Comparison of ENCODE assay signal across 14 cellular contexts in the genomic region with DNA sequence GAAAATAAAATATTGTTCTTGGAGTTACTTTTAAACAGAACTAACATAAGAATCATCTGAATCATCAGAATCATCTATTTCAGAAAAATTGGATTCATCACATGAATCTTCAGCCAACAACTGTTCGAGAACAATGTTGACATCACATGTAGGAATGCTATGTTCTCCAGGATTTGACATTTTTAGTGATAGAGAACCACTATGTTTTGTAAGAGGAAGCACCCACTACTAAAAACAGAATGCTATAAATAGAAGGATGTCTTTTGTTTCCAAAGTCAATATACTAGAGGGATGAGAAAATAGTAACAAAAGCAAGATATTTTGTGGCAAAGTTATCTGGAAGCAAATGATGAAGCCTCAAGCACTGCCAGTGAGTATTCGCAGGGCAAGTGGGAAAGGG.
DNase-seq lines count a peak whose midpoint lies in the region; TF ChIP-seq lines count a peak whose summit lies in the region.
"Had no signal": no experiment of that assay in that cellular context is flagged by ENCODE, and none has a peak within 500 bp of the region (broad histone marks: within the 10 kb centered on the region; RNA-seq: fewer than 3 reads in every experiment).

No MANE protein-coding gene starts in this region.

- H3K9me3 ChIP-seq in left ventricle myocardium inferior (replicated peaks) (no peaks in the 10 kb centered on the region), testis (no peaks in the 10 kb centered on the region)
- H3K9me3 ChIP-seq: mucosa of descending colon, spleen had no signal

- H3K4me1 ChIP-seq in left ventricle myocardium inferior (peaks cover 19% of the 10 kb centered on the region), testis (peaks cover 14% of the 10 kb centered on the region)
- H3K4me1 ChIP-seq: spleen had no signal

- in situ Hi-C loops in brain microvascular endothelial cell (cut with HindIII; ENCODE audit: low pct_ligation_motif_present, low sequenced_read_pairs), result no loop called here
- in situ Hi-C loops in GM13976 (cut with MboI; ENCODE audit: low sequenced_read_pairs, unreplicated experiment), result no loop called here

- H3K27ac ChIP-seq in brain microvascular endothelial cell, result no peak overlapping the region
- H3K27ac ChIP-seq in left ventricle myocardium inferior (replicated peaks), result peak overlapping the region; percentile 14
- peak overlapping the region; percentile 57 to 83 for H3K27ac ChIP-seq in testis
- H3K27ac ChIP-seq: spleen had no signal

- WGBS in testis, 2 donors, result 9 to 23% methylated on average over 2 of the region's 2 CpGs

- peak; percentile 64 for DNase-seq in GM04504 (ENCODE audit: low read depth)
- peak; percentile 56 for DNase-seq in brain microvascular endothelial cell
- DNase-seq in left ventricle myocardium inferior, result no peak
- peak; percentile 45 for DNase-seq in testis
- no peak for DNase-seq in hippocampal formation (lab: John Stamatoyannopoulos, UW)
- no peak for DNase-seq in NCI-H1048 (lab: John Stamatoyannopoulos, UW)
- DNase-seq in 8988T, result no peak
- DNase-seq in GM13976 (ENCODE audit: low spot score), result no peak
- DNase-seq: amniotic stem cell; mucosa of descending colon; NCI-H187; NCI-H510A; spleen; stimulated activated naive CD4-positive, alpha-beta T cell treated with Interleukin-2 at 50 U/mL for 16 hours had no signal

- H3K36me3 ChIP-seq in brain microvascular endothelial cell (replicated peaks) (no peaks in the 10 kb centered on the region), left ventricle myocardium inferior (no peaks in the 10 kb centered on the region), testis (ENCODE audit: low read depth, missing control alignments) (no peaks in the 10 kb centered on the region)
- H3K36me3 ChIP-seq: spleen had no signal

- TF ChIP-seq POLR2A in testis (IDR thresholded peaks at IDR 0.05), result no peak

- no peaks in the 10 kb centered on the region for H3K27me3 ChIP-seq in brain microvascular endothelial cell (replicated peaks)
- H3K27me3 ChIP-seq in left ventricle myocardium inferior (ENCODE audit: low read depth), result no peaks in the 10 kb centered on the region
- H3K27me3 ChIP-seq in testis, result no peaks in the 10 kb centered on the region
- H3K27me3 ChIP-seq: spleen had no signal

- TF ChIP-seq CTCF in brain microvascular endothelial cell (IDR thresholded peaks at IDR 0.05; ENCODE audit: low read depth, low read length, missing control alignments), result no peak
- TF ChIP-seq CTCF in left ventricle myocardium inferior (IDR thresholded peaks at IDR 0.05; ENCODE audit: borderline replicate concordance), result no peak
- no peak for TF ChIP-seq CTCF in testis (IDR thresholded peaks at IDR 0.05)
- TF ChIP-seq CTCF in GM13976 (IDR thresholded peaks at IDR 0.05; ENCODE audit: borderline replicate concordance, control extremely low read depth, extremely low read depth, insufficient read depth, missing control alignments), result no peak

- no peak overlapping the region for H3K4me3 ChIP-seq in brain microvascular endothelial cell (ENCODE audit: low read depth, low read length)
- no peak overlapping the region for H3K4me3 ChIP-seq in left ventricle myocardium inferior
- H3K4me3 ChIP-seq in testis, result no peak overlapping the region
- H3K4me3 ChIP-seq: mucosa of descending colon, spleen had no signal

- intact Hi-C loops in left ventricle myocardium inferior (cut with micrococcal nuclease) (no loop called here), testis (cut with DNase I; ENCODE audit: low total_unique reads) (no loop called here)

Comparison
In these comparisons a context has a peak if more than half of its experiments do, and no peak if none do; other contexts are left out.
1. DNase-seq: peak in GM04504 (single experiment), brain microvascular endothelial cell (single experiment) and testis (single experiment); none in left ventricle myocardium inferior (single experiment), hippocampal formation (0 of 2), NCI-H1048 (single experiment), 8988T (single experiment) and GM13976 (single experiment).